Comparison of ENCODE assay signal across 14 cellular contexts in the genomic region with DNA sequence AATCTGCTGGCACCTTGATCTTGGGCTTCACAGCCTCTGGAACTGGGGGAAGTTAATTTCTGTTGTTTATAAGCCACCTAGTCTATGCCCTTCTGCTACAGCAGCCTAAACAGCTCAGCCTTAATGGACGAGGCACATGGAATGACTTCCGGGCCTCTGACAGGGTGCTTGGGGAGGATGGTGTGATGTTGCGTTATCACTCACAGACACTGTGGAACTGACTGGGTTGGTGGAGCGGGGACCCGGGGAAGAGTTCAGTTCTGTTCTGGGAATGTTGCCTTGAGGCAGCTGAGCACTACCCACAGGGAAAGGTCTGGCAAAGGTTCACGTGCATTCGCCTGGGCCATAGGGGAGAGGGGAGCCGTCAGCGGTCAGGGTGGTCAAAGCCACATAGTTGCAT. TPM values are rescaled to one million over a fixed set of nuclear protein-coding genes. Genes with fewer than 3 reads are reported as not detected.
A peak's percentile ranks its signal among the peaks of the same experiment; 100 is the strongest.
DNase-seq lines count a peak whose midpoint lies in the region; ATAC-seq and TF ChIP-seq lines count a peak whose summit lies in the region.
"Had no signal": no experiment of that assay in that cellular context is flagged by ENCODE, and none has a peak within 500 bp of the region (broad histone marks: within the 10 kb centered on the region; RNA-seq: fewer than 3 reads in every experiment).

No MANE protein-coding gene starts in this region.

- H4K8ac ChIP-seq in H9 (replicated peaks; ENCODE audit: insufficient read length, low read depth, low read length), result no peak overlapping the region

- H3K14ac ChIP-seq in H9 (ENCODE audit: insufficient read depth, low read length), result peak overlapping the region; percentile 5; the same call in 1 of the 2 replicates

- H2BK120ac ChIP-seq in H9 (ENCODE audit: low read depth, low read length, poor library complexity, severe bottlenecking), result no peak overlapping the region

- TF ChIP-seq CTCF in H9 (conservative IDR thresholded peaks at IDR 0.05), result no peak
- no peak for TF ChIP-seq CTCF in endothelial cell (IDR thresholded peaks at IDR 0.05; ENCODE audit: unreplicated experiment)
- no peak for TF ChIP-seq CTCF in smooth muscle cell (IDR thresholded peaks at IDR 0.05; ENCODE audit: borderline replicate concordance, insufficient read depth, poor library complexity, severe bottlenecking)

- H3T11ph ChIP-seq in H9 (ENCODE audit: low read length), result no peak overlapping the region

- DNase-seq in H9 (no peak), endothelial cell (ENCODE audit: low spot score) (no peak), mesenteric fat pad (ENCODE audit: low spot score) (peak; percentile 86), smooth muscle cell (lab: John Stamatoyannopoulos, UW; ENCODE audit: unreplicated experiment) (no peak), SK-N-DZ (ENCODE audit: low spot score) (no peak), T-helper 1 cell (no peak)
- DNase-seq: activated CD8-positive, alpha-beta memory T cell treated with anti-CD3 and anti-CD28 coated beads, Interleukin-2, amount 10 ng/mL, durations not matched to agents 7 days and 5 days; effector memory CD4-positive, alpha-beta T cell; OCI-M1; stimulated activated CD4-positive, alpha-beta T cell treated with anti-CD3 and anti-CD28 coated beads, Interleukin-12 subunit alpha, Interleukin-12 subunit beta, amount 100 ng/mL, for 4 hours; SW 1271 had no signal

- H3K79me1 ChIP-seq in H9 (ENCODE audit: insufficient read depth, low read depth, low read length, poor library complexity, severe bottlenecking), result no peaks in the 10 kb centered on the region

- no peak overlapping the region for H2AFZ ChIP-seq in H9 (ENCODE audit: low read length)
- no peak overlapping the region for H2AFZ ChIP-seq in smooth muscle cell (ENCODE audit: low read depth)

- H2BK5ac ChIP-seq in H9 (ENCODE audit: insufficient read length, low read length), result no peak overlapping the region

- H2AK5ac ChIP-seq in H9 (ENCODE audit: insufficient read length, low read length), result no peak overlapping the region

- peaks cover 3% of the 10 kb centered on the region; the same call in 1 of the 2 replicates for H3K27me3 Mint-ChIP-seq in H9 (ENCODE audit: low read depth)
- H3K27me3 Mint-ChIP-seq in endothelial cell (ENCODE audit: unreplicated experiment), result peaks cover 14% of the 10 kb centered on the region

- no peaks in the 10 kb centered on the region for H3K9me3 ChIP-seq in H9 (ENCODE audit: control insufficient read depth, low read depth, low read length)
- no peaks in the 10 kb centered on the region for H3K9me3 ChIP-seq in smooth muscle cell (replicated peaks; ENCODE audit: low read depth)

- WGBS in H9 (ENCODE audit: extremely low coverage, insufficient read length, low lambda C conversion rate), result no CpG with 5 or more reads among the region's 9 CpGs
- WGBS in smooth muscle cell (ENCODE audit: low lambda C conversion rate), result 81% methylated on average over 9 of the region's 9 CpGs

- H3K4me2 ChIP-seq in H9 (ENCODE audit: insufficient read depth, insufficient read length, low read length), result no peak overlapping the region
- no peak overlapping the region for H3K4me2 ChIP-seq in smooth muscle cell

- no peak overlapping the region for H3K4me3 ChIP-seq in smooth muscle cell

- no peak for ATAC-seq in HG03045 (IDR thresholded peaks at IDR 0.05; ENCODE audit: unreplicated experiment)
- ATAC-seq in GM21723 (IDR thresholded peaks at IDR 0.05; ENCODE audit: unreplicated experiment), result no peak

- H3K27me3 ChIP-seq in H9 (ENCODE audit: insufficient read depth, low read length) (no peaks in the 10 kb centered on the region), smooth muscle cell (ENCODE audit: low read depth) (no peaks in the 10 kb centered on the region)

- H3K36me3 Mint-ChIP-seq in H9 (ENCODE audit: insufficient read depth in 1 of 3, low read depth in 3 of 3) (peaks cover 0 to 3% (median 0%) of the 10 kb centered on the region in 3 experiments; a peak in 1 of 7 replicates), endothelial cell (ENCODE audit: low read depth, unreplicated experiment) (peaks cover 6% of the 10 kb centered on the region)
- H3K36me3 Mint-ChIP-seq: activated CD8-positive, alpha-beta memory T cell treated with anti-CD3 and anti-CD28 coated beads, Interleukin-2, amount 10 ng/mL, durations not matched to agents 7 days and 5 days; natural killer cell treated with Interleukin-12 subunit alpha and Interleukin-12 subunit beta and Interleukin-15 and Interleukin-18, amount 100 ng/mL, for 72 hours had no signal

- H3K79me2 ChIP-seq in H9 (ENCODE audit: insufficient read depth, low read length) (no peaks in the 10 kb centered on the region), smooth muscle cell (ENCODE audit: low read depth) (no peaks in the 10 kb centered on the region)

- no peak overlapping the region for H3K4ac ChIP-seq in H9 (ENCODE audit: low read depth, low read length)

- no peak overlapping the region for H3K23ac ChIP-seq in H9 (ENCODE audit: insufficient read length, low read depth, low read length)

- H3K4me3 Mint-ChIP-seq in H9 (no peak overlapping the region), endothelial cell (ENCODE audit: unreplicated experiment) (no peak overlapping the region)
- H3K4me3 Mint-ChIP-seq: activated CD8-positive, alpha-beta memory T cell treated with anti-CD3 and anti-CD28 coated beads, Interleukin-2, amount 10 ng/mL, durations not matched to agents 7 days and 5 days; natural killer cell treated with Interleukin-12 subunit alpha and Interleukin-12 subunit beta and Interleukin-15 and Interleukin-18, amount 100 ng/mL, for 72 hours had no signal

- H4K20me1 ChIP-seq in H9 (ENCODE audit: control insufficient read depth, insufficient read depth, insufficient read length) (no peaks in the 10 kb centered on the region), smooth muscle cell (ENCODE audit: low read depth) (no peaks in the 10 kb centered on the region)

- H3K18ac ChIP-seq in H9 (ENCODE audit: insufficient read length, low read depth, low read length), result no peak overlapping the region

- H3K36me3 ChIP-seq in smooth muscle cell (ENCODE audit: low read depth), result no peaks in the 10 kb centered on the region

- H3K23me2 ChIP-seq in H9 (ENCODE audit: insufficient read length, low read depth, low read length, poor library complexity, severe bottlenecking), result peaks cover 3% of the 10 kb centered on the region

- no peaks in the 10 kb centered on the region for H3K4me1 ChIP-seq in H9 (ENCODE audit: insufficient read depth, low read length)
- peaks cover 7% of the 10 kb centered on the region for H3K4me1 ChIP-seq in smooth muscle cell (ENCODE audit: low read depth)

- H3K9me3 Mint-ChIP-seq in H9 (peaks cover 0 to 3% of the 10 kb centered on the region in 2 experiments; a peak in 1 of 5 replicates), endothelial cell (ENCODE audit: unreplicated experiment) (no peaks in the 10 kb centered on the region)
- H3K9me3 Mint-ChIP-seq: natural killer cell treated with Interleukin-12 subunit alpha and Interleukin-12 subunit beta and Interleukin-15 and Interleukin-18, amount 100 ng/mL, for 72 hours had no signal

- H4K5ac ChIP-seq in H9 (ENCODE audit: insufficient read length, low read depth, low read length), result no peak overlapping the region

- H2BK12ac ChIP-seq in H9 (ENCODE audit: insufficient read length, low read depth, low read length), result no peak overlapping the region

- H3K27ac Mint-ChIP-seq in H9 (peak overlapping the region in 2 of 3 experiments; percentile 3 to 77; a peak in 2 of 7 replicates), endothelial cell (ENCODE audit: unreplicated experiment) (peak overlapping the region; percentile 76)
- H3K27ac Mint-ChIP-seq: activated CD8-positive, alpha-beta memory T cell treated with anti-CD3 and anti-CD28 coated beads, Interleukin-2, amount 10 ng/mL, durations not matched to agents 7 days and 5 days had no signal

- H3K27ac ChIP-seq in H9 (ENCODE audit: insufficient read length, low read depth, low read length) (no peak overlapping the region), smooth muscle cell (ENCODE audit: low read depth) (peak overlapping the region; percentile 72)

- H3K4me1 Mint-ChIP-seq in H9, result peaks cover 48 to 56% of the 10 kb centered on the region in 2 experiments
- H3K4me1 Mint-ChIP-seq in endothelial cell (ENCODE audit: unreplicated experiment), result peaks cover 20% of the 10 kb centered on the region

- H3K56ac ChIP-seq in H9 (ENCODE audit: insufficient read length, low read depth, low read length), result no peak overlapping the region

- H2BK20ac ChIP-seq in H9 (ENCODE audit: low read depth, low read length, poor library complexity, severe bottlenecking), result no peak overlapping the region

- H3K9ac ChIP-seq in H9 (ENCODE audit: extremely low read depth, insufficient read length, low read length), result no peak overlapping the region
- H3K9ac ChIP-seq in smooth muscle cell (ENCODE audit: low read depth), result peak overlapping the region; percentile 29

- no peaks in the 10 kb centered on the region for H3F3A ChIP-seq in smooth muscle cell (ENCODE audit: low read depth)

- no peak overlapping the region for H2BK15ac ChIP-seq in H9 (ENCODE audit: low read depth, low read length)

- H4K91ac ChIP-seq in H9 (ENCODE audit: insufficient read length, low read depth, low read length), result no peak overlapping the region

RNA-seq across cellular contexts. Expression of a gene that starts 36.1 kb away (rescaled TPM):
- total RNA-seq in H9 (2021), result 37.1 and 38.5 TPM in 2 replicates
- 105 TPM for total RNA-seq in endothelial cell (ENCODE audit: unreplicated experiment)
- 144 TPM for total RNA-seq in mesenteric fat pad
- total RNA-seq in smooth muscle cell, result 36.2 and 49.5 TPM in 2 replicates
- 65.1 and 82.7 TPM in 2 replicates for polyA plus RNA-seq in smooth muscle cell
- polyA plus RNA-seq in SK-N-DZ (2014; cell fraction: cytosol; rRNA removed), result 16.2 and 21.1 TPM in 2 replicates
- 26.0 and 29.8 TPM in 2 replicates for polyA plus RNA-seq in SK-N-DZ (2014; cell fraction: nucleus; rRNA removed)
